In the genomic region with DNA sequence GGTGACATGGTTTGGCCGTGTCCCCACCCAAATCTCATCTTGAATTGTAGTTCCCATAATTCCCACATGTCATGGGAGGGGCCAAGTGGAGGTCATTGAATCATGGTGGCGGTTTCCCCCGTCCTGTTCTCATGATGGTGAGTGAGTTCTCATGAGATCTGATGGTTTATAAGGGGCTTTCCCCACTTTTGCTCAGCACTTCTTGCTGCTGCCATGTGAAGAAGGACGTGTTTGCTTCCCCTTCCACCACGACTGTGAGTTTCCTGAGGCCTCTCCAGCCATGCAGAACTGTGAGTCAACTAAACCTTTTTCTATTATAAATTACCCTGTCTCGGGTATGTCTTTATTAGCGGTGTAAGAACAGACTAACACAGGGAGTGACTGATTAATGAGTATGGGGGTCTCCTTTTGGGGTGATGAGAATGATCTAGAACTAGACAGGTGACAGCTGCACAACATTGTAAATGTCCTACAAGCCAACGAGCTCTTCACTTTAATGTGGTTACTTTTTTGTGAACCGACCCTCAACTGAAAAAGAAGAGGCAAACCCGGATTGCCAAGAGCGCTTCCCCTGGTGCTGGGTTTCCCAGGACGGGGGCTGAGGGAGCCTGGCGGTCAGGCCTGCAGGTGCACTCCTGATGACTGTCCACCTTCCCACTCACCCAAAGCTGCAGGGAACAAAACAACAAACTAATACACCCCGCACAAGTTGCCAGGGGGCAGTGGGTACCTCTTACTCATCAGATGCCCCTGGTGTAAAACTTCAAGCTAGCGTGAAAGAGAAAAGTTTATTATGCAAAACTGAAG, we compare ENCODE assay signal across 19 cellular contexts.
A peak's percentile ranks its signal among the peaks of the same experiment; 100 is the strongest.
DNase-seq lines count a peak whose midpoint lies in the region; ATAC-seq and TF ChIP-seq lines count a peak whose summit lies in the region.
"Had no signal": no experiment of that assay in that cellular context is flagged by ENCODE, and none has a peak within 500 bp of the region (broad histone marks: within the 10 kb centered on the region; RNA-seq: fewer than 3 reads in every experiment).

No MANE protein-coding gene starts in this region.

- H3K4me3 Mint-ChIP-seq in activated CD4-positive, alpha-beta T cell treated with anti-CD3 and anti-CD28 coated beads for 36 hours: no peak overlapping the region
- H3K4me3 Mint-ChIP-seq in neural crest cell: no peak overlapping the region
- H3K4me3 Mint-ChIP-seq: CD4-positive, CD25-positive, alpha-beta regulatory T cell had no signal

- no peaks in the 10 kb centered on the region for H3K9me3 ChIP-seq in prostate gland
- H3K9me3 ChIP-seq: gastrocnemius medialis, HAP-1, upper lobe of right lung had no signal

- peaks cover 4% of the 10 kb centered on the region for H3K4me1 ChIP-seq in prostate gland (replicated peaks)
- H3K4me1 ChIP-seq: HAP-1 had no signal

- H3K9me3 Mint-ChIP-seq in activated CD4-positive, alpha-beta T cell treated with anti-CD3 and anti-CD28 coated beads for 36 hours (ENCODE audit: low read depth): peaks cover 6% of the 10 kb centered on the region
- H3K9me3 Mint-ChIP-seq in neural crest cell: peaks cover 8% of the 10 kb centered on the region

- CTCF ChIA-PET in activated CD4-positive, alpha-beta T cell treated with anti-CD3 and anti-CD28 coated beads for 36 hours (lab: Charles Lee): interaction anchor here (0.7 kb wide), 1 partner anchor 233 kb away, joined by 3 read pairs; no protein-coding TSS in a partner anchor

- H3K27me3 Mint-ChIP-seq in activated CD4-positive, alpha-beta T cell treated with anti-CD3 and anti-CD28 coated beads for 36 hours: no peaks in the 10 kb centered on the region
- no peaks in the 10 kb centered on the region for H3K27me3 Mint-ChIP-seq in neural crest cell (ENCODE audit: low read depth)
- H3K27me3 Mint-ChIP-seq: CD4-positive, CD25-positive, alpha-beta regulatory T cell had no signal

- 62% methylated on average over 15 of the region's 15 CpGs for WGBS in prostate gland

- H3K4me1 Mint-ChIP-seq in activated CD4-positive, alpha-beta T cell treated with anti-CD3 and anti-CD28 coated beads for 36 hours: peaks cover 32% of the 10 kb centered on the region
- peaks cover 13% of the 10 kb centered on the region for H3K4me1 Mint-ChIP-seq in neural crest cell

- H3K36me3 ChIP-seq in prostate gland: peaks cover 6 to 9% of the 10 kb centered on the region in 2 donors

- H3K4me3 ChIP-seq in Jurkat, Clone E6-1 (ENCODE audit: low read length): no peak overlapping the region
- no peak overlapping the region for H3K4me3 ChIP-seq in epithelial cell of proximal tubule (ENCODE audit: low read depth, low read length)
- H3K4me3 ChIP-seq in prostate gland: no peak overlapping the region
- H3K4me3 ChIP-seq: gastrocnemius medialis, HAP-1, lung, stomach, upper lobe of right lung had no signal

- intact Hi-C loops in activated CD4-positive, alpha-beta T cell treated with anti-CD3 and anti-CD28 coated beads for 36 hours (cut with DNase I, micrococcal nuclease): no loop called here
- intact Hi-C loops in prostate gland (cut with DNase I): no loop called here

- H3K27me3 ChIP-seq in prostate gland (replicated peaks; ENCODE audit: insufficient read depth): no peaks in the 10 kb centered on the region
- H3K27me3 ChIP-seq: gastrocnemius medialis, stomach, upper lobe of right lung had no signal

- TF ChIP-seq CTCF in epithelial cell of proximal tubule (conservative IDR thresholded peaks at IDR 0.05; ENCODE audit: low read depth, low read length) (no peak), neural crest cell (conservative IDR thresholded peaks at IDR 0.05) (no peak), prostate gland (IDR thresholded peaks at IDR 0.05) (no peak)

- POLR2A ChIA-PET in activated CD4-positive, alpha-beta T cell treated with anti-CD3 and anti-CD28 coated beads for 36 hours (lab: Charles Lee): no interaction called here

- no peak overlapping the region for H3K27ac Mint-ChIP-seq in activated CD4-positive, alpha-beta T cell treated with anti-CD3 and anti-CD28 coated beads for 36 hours
- H3K27ac Mint-ChIP-seq in neural crest cell (ENCODE audit: unreplicated experiment): peak overlapping the region; percentile 52

- no peak for TF ChIP-seq POLR2A in prostate gland (IDR thresholded peaks at IDR 0.05)

- DNase-seq in activated CD4-positive, alpha-beta T cell treated with anti-CD3 and anti-CD28 coated beads for 36 hours: peak; percentile 32
- no peak for DNase-seq in activated CD4-positive, alpha-beta T cell treated with anti-CD3 and anti-CD28 coated beads for 4 hours
- peak; percentile 58 for DNase-seq in Jurkat, Clone E6-1 (ENCODE audit: low read depth, low spot score)
- DNase-seq in epithelial cell of proximal tubule (ENCODE audit: low read depth) (peak; percentile 82), neural crest cell (ENCODE audit: low read depth, low spot score) (no peak), NCI-H2227 treated with DMSO at 0.1 percent for 48 hours (lab: John Stamatoyannopoulos, UW) (no peak), prostate gland (ENCODE audit: low spot score) (no peak)
- DNase-seq: activated CD8-positive, alpha-beta memory T cell treated with anti-CD3 and anti-CD28 coated beads, Interleukin-2, amount 50 U/mL, for 4 hours; activated gamma-delta T cell treated with Interleukin-2 at 50 U/mL for 16 hours; aorta; CD4-positive, CD25-positive, alpha-beta regulatory T cell; gastrocnemius medialis; NCI-H226; NK-92 treated with Interleukin-12 subunit alpha and Interleukin-12 subunit beta, amount 100 ng/mL, for 24 hours; stomach; upper lobe of right lung had no signal

- no peak overlapping the region for H3K27ac ChIP-seq in prostate gland
- H3K27ac ChIP-seq: stomach, upper lobe of right lung had no signal

- no peak for ATAC-seq in activated CD4-positive, alpha-beta T cell treated with anti-CD3 and anti-CD28 coated beads for 36 hours
- ATAC-seq in HG03095 (IDR thresholded peaks at IDR 0.05; ENCODE audit: unreplicated experiment): no peak
- ATAC-seq: gastrocnemius medialis, upper lobe of right lung had no signal

- H3K36me3 Mint-ChIP-seq in activated CD4-positive, alpha-beta T cell treated with anti-CD3 and anti-CD28 coated beads for 36 hours (ENCODE audit: low read depth): peaks cover 69% of the 10 kb centered on the region
- peaks cover 47% of the 10 kb centered on the region for H3K36me3 Mint-ChIP-seq in neural crest cell (ENCODE audit: low read depth)

Comparison
In these comparisons a context has a peak if more than half of its experiments do, and no peak if none do; other contexts are left out.
1. DNase-seq: peak in activated CD4-positive, alpha-beta T cell treated with anti-CD3 and anti-CD28 coated beads for 36 hours (single experiment), Jurkat, Clone E6-1 (single experiment) and epithelial cell of proximal tubule (single experiment); none in activated CD4-positive, alpha-beta T cell treated with anti-CD3 and anti-CD28 coated beads for 4 hours (0 of 2), neural crest cell (single experiment), NCI-H2227 treated with DMSO at 0.1 percent for 48 hours (single experiment) and prostate gland (single experiment).